ENCODE assay signal across 1 cellular context in the genomic region with DNA sequence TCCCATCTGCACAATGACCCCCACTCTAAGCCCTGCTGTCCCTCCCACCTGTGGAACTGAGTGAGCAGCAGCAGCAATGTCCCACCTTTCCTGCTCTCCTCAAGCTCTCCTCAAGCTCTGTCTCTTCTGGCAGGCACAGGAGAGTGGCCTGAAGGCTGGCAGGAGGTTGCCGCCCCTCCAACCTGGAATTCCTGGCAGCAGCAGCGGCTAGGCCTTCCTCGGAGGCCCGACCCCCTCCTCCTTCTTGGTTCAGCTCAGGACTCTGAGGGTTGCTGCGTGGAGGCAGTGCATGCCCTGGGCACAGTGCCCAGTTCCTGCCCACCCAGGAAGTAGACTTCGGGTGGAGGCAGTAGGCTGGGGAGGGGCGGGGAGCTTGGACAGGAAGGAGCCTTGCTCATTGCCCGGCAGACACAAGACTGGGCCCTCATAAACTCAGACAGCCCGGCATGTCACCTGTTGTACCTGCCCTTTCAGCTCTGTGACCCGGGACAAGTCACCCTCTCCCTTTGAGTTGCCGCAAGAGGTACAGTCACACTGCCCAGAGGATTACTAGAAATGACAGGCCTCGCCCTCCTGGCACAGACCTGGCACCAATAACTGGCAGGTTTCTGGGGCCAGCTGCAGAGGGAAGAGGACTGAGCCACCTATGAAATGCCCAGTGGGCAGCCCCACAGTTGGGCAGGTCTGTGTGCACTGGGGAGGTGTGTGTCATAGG.
A peak's percentile ranks its signal among the peaks of the same experiment; 100 is the strongest.
TF ChIP-seq lines count a peak whose summit lies in the region.

No MANE protein-coding gene starts in this region.

TF ChIP-seq in HepG2, 621 proteins besides CTCF, POLR2A, EP300 and RAD21 (continues in another document):
- no peak for TF ChIP-seq KDM5A (IDR thresholded peaks at IDR 0.05; ENCODE audit: borderline replicate concordance, low read length)
- TF ChIP-seq ZNF782 (CRISPR knock-in tag; IDR thresholded peaks at IDR 0.05; ENCODE audit: borderline replicate concordance), result no peak
- TF ChIP-seq CERS6 (CRISPR knock-in tag; IDR thresholded peaks at IDR 0.05), result no peak
- no peak for TF ChIP-seq FLYWCH1 (CRISPR knock-in tag; IDR thresholded peaks at IDR 0.05)
- TF ChIP-seq JUND (CRISPR knock-in tag; IDR thresholded peaks at IDR 0.05), result no peak
- TF ChIP-seq PCBP2 (optimal IDR thresholded peaks at IDR 0.05; ENCODE audit: low read depth, low read length, poor library complexity, severe bottlenecking), result no peak
- TF ChIP-seq ZNF607 (CRISPR knock-in tag; IDR thresholded peaks at IDR 0.05; ENCODE audit: borderline replicate concordance), result no peak
- no peak for TF ChIP-seq ZBTB7A (CRISPR knock-in tag; IDR thresholded peaks at IDR 0.05)
- no peak for TF ChIP-seq RCOR2 (CRISPR knock-in tag; IDR thresholded peaks at IDR 0.05)
- TF ChIP-seq ZBTB7B (CRISPR knock-in tag; IDR thresholded peaks at IDR 0.05), result 0 out of 2 replicates have a peak, but pooled peaks have one; percentile 41
- TF ChIP-seq, protein P1, sequence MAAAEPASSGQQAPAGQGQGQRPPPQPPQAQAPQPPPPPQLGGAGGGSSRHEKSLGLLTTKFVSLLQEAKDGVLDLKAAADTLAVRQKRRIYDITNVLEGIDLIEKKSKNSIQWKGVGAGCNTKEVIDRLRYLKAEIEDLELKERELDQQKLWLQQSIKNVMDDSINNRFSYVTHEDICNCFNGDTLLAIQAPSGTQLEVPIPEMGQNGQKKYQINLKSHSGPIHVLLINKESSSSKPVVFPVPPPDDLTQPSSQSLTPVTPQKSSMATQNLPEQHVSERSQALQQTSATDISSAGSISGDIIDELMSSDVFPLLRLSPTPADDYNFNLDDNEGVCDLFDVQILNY (CRISPR knock-in tag; conservative IDR thresholded peaks at IDR 0.05), result no peak
- no peak for TF ChIP-seq POGZ (CRISPR knock-in tag; IDR thresholded peaks at IDR 0.05)
- peak; percentile 73; the same call in 1 of the 2 replicates for TF ChIP-seq ZNF547 (CRISPR knock-in tag; IDR thresholded peaks at IDR 0.05)
- no peak for TF ChIP-seq ZFAT (CRISPR knock-in tag; conservative IDR thresholded peaks at IDR 0.05)
- TF ChIP-seq ZNF431 (CRISPR knock-in tag; IDR thresholded peaks at IDR 0.05; ENCODE audit: borderline replicate concordance, low read depth), result no peak
- no peak for TF ChIP-seq ZKSCAN8 (CRISPR knock-in tag; IDR thresholded peaks at IDR 0.05; ENCODE audit: borderline replicate concordance)
- TF ChIP-seq STAT5B (CRISPR knock-in tag; IDR thresholded peaks at IDR 0.05), result no peak
- TF ChIP-seq NCOR1 (IDR thresholded peaks at IDR 0.05; ENCODE audit: borderline replicate concordance, low read length), result no peak
- TF ChIP-seq TBP (CRISPR knock-in tag; IDR thresholded peaks at IDR 0.05), result no peak
- no peak for TF ChIP-seq MIER2 (CRISPR knock-in tag; IDR thresholded peaks at IDR 0.05)
- no peak; the same call in 1 of the 2 replicates for TF ChIP-seq ZNF263 (CRISPR knock-in tag; IDR thresholded peaks at IDR 0.05)
- no peak for TF ChIP-seq ZMAT5 (CRISPR knock-in tag; IDR thresholded peaks at IDR 0.05; ENCODE audit: borderline replicate concordance, low read depth)
- TF ChIP-seq ZNF230 (CRISPR knock-in tag; IDR thresholded peaks at IDR 0.05), result no peak
- no peak for TF ChIP-seq ZNF224 (CRISPR knock-in tag; IDR thresholded peaks at IDR 0.05)
- no peak for TF ChIP-seq KLF16 (CRISPR knock-in tag; IDR thresholded peaks at IDR 0.05)
- no peak for TF ChIP-seq ZNF350 (CRISPR knock-in tag; IDR thresholded peaks at IDR 0.05; ENCODE audit: borderline replicate concordance, low read depth)
- no peak for TF ChIP-seq CCAR2 (optimal IDR thresholded peaks at IDR 0.05; ENCODE audit: low read depth, low read length)
- no peak for TF ChIP-seq ZNF354B (CRISPR knock-in tag; IDR thresholded peaks at IDR 0.05)
- TF ChIP-seq ZNF780A (CRISPR knock-in tag; IDR thresholded peaks at IDR 0.05), result no peak
- TF ChIP-seq, protein P2, sequence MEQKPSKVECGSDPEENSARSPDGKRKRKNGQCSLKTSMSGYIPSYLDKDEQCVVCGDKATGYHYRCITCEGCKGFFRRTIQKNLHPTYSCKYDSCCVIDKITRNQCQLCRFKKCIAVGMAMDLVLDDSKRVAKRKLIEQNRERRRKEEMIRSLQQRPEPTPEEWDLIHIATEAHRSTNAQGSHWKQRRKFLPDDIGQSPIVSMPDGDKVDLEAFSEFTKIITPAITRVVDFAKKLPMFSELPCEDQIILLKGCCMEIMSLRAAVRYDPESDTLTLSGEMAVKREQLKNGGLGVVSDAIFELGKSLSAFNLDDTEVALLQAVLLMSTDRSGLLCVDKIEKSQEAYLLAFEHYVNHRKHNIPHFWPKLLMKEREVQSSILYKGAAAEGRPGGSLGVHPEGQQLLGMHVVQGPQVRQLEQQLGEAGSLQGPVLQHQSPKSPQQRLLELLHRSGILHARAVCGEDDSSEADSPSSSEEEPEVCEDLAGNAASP (CRISPR knock-in tag; IDR thresholded peaks at IDR 0.05; ENCODE audit: borderline replicate concordance), result peak; percentile 44; the same call in 1 of the 2 replicates
- TF ChIP-seq KDM3A (CRISPR knock-in tag; IDR thresholded peaks at IDR 0.05; ENCODE audit: low read depth), result no peak
- TF ChIP-seq ZNF512 (CRISPR knock-in tag; IDR thresholded peaks at IDR 0.05), result no peak
- no peak for TF ChIP-seq PHF5A (CRISPR knock-in tag; IDR thresholded peaks at IDR 0.05; ENCODE audit: low read depth, unreplicated experiment)
- no peak for TF ChIP-seq SNAI1 (CRISPR knock-in tag; IDR thresholded peaks at IDR 0.05; ENCODE audit: borderline replicate concordance)
- no peak for TF ChIP-seq U2AF2 (IDR thresholded peaks at IDR 0.05; ENCODE audit: low read depth, low read length)
- TF ChIP-seq ZFX (CRISPR knock-in tag; IDR thresholded peaks at IDR 0.05; ENCODE audit: low read depth), result peak; percentile 62
- TF ChIP-seq ZBTB33 (CRISPR knock-in tag; IDR thresholded peaks at IDR 0.05), result no peak
- TF ChIP-seq ZNF562 (CRISPR knock-in tag; IDR thresholded peaks at IDR 0.05; ENCODE audit: borderline replicate concordance), result no peak
- TF ChIP-seq ZNF280B (CRISPR knock-in tag; IDR thresholded peaks at IDR 0.05; ENCODE audit: borderline replicate concordance), result no peak
- no peak for TF ChIP-seq ZNF296 (CRISPR knock-in tag; conservative IDR thresholded peaks at IDR 0.05)
- TF ChIP-seq ZSCAN21 (CRISPR knock-in tag; IDR thresholded peaks at IDR 0.05; ENCODE audit: borderline replicate concordance), result no peak
- TF ChIP-seq ZSCAN9 (CRISPR knock-in tag; IDR thresholded peaks at IDR 0.05; ENCODE audit: borderline replicate concordance), result no peak
- TF ChIP-seq TFE3 (CRISPR knock-in tag; IDR thresholded peaks at IDR 0.05), result no peak
- TF ChIP-seq ZNF446 (CRISPR knock-in tag; IDR thresholded peaks at IDR 0.05), result no peak
- TF ChIP-seq ESRRA (CRISPR knock-in tag; IDR thresholded peaks at IDR 0.05; ENCODE audit: low read depth), result no peak
- no peak for TF ChIP-seq SOX13 (IDR thresholded peaks at IDR 0.05)
- TF ChIP-seq SOX13 (CRISPR knock-in tag; conservative IDR thresholded peaks at IDR 0.05 in 1 of 2, IDR thresholded peaks at IDR 0.05 in 1 of 2), result 0 out of 4 replicates have a peak, but pooled peaks of 1 of the 2 experiments have one; percentile 10
- no peak; the same call in 1 of the 2 replicates for TF ChIP-seq SP4 (CRISPR knock-in tag; IDR thresholded peaks at IDR 0.05)
- no peak for TF ChIP-seq ZZZ3 (CRISPR knock-in tag; IDR thresholded peaks at IDR 0.05; ENCODE audit: borderline replicate concordance)
